Comparison of ENCODE assay signal across 22 cellular contexts in genomic region chr1:147634645-147635044, GRCh38.
"Had no signal": no experiment of that assay in that cellular context is flagged by ENCODE, and none has a peak within 500 bp of the region (broad histone marks: within the 10 kb centered on the region; RNA-seq: fewer than 3 reads in every experiment).

No MANE protein-coding gene starts in this region.

- H3K9me3 Mint-ChIP-seq: naive thymus-derived CD8-positive, alpha-beta T cell; stimulated activated memory B cell treated with anti-CD40 and anti-IgM and Interleukin-4, amounts not matched to agents 10 μg/mL and 1 μg/mL and 100 μg/mL, for 72 hours; stimulated activated naive CD8-positive, alpha-beta T cell treated with anti-CD3 and anti-CD28 coated beads, Interleukin-15, Interleukin-2, amounts not matched to agents 100 ng/mL and 50 ng/mL, for 24 hours had no signal

- H3K9me3 ChIP-seq: mucosa of descending colon, ovary, psoas muscle, right lobe of liver, testis, tibial nerve had no signal

- H3K27me3 ChIP-seq: dorsolateral prefrontal cortex, hepatocyte, ovary, right lobe of liver, testis, tibial nerve had no signal

- H3K4me1 Mint-ChIP-seq: stimulated activated memory B cell treated with anti-CD40 and anti-IgM and Interleukin-4, amounts not matched to agents 10 μg/mL and 1 μg/mL and 100 μg/mL, for 72 hours had no signal

- H3K4me3 Mint-ChIP-seq: naive thymus-derived CD8-positive, alpha-beta T cell; stimulated activated memory B cell treated with anti-CD40 and anti-IgM and Interleukin-4, amounts not matched to agents 10 μg/mL and 1 μg/mL and 100 μg/mL, for 72 hours; stimulated activated naive CD8-positive, alpha-beta T cell treated with anti-CD3 and anti-CD28 coated beads, Interleukin-15, Interleukin-2, amounts not matched to agents 100 ng/mL and 50 ng/mL, for 24 hours had no signal

- H3K27ac Mint-ChIP-seq: naive thymus-derived CD8-positive, alpha-beta T cell; stimulated activated memory B cell treated with anti-CD40 and anti-IgM and Interleukin-4, amounts not matched to agents 10 μg/mL and 1 μg/mL and 100 μg/mL, for 72 hours; stimulated activated naive CD8-positive, alpha-beta T cell treated with anti-CD3 and anti-CD28 coated beads, Interleukin-15, Interleukin-2, amounts not matched to agents 100 ng/mL and 50 ng/mL, for 24 hours had no signal

- H3K36me3 ChIP-seq: ovary, right lobe of liver had no signal

- DNase-seq: dorsolateral prefrontal cortex; effector CD8-positive, alpha-beta T cell; foreskin melanocyte; head of caudate nucleus; kidney; left colon; mammary epithelial cell; mucosa of descending colon; naive thymus-derived CD8-positive, alpha-beta T cell; ovary; psoas muscle; retina; stimulated activated CD4-positive, alpha-beta T cell treated with anti-CD3 and anti-CD28 coated beads, Interleukin-15, amount 100 ng/mL, for 24 hours; stimulated activated CD4-positive, alpha-beta T cell treated with anti-CD3 and anti-CD28 coated beads, Interleukin-1b, Interleukin-23, amount 100 ng/mL, for 48 hours; stimulated activated CD4-positive, alpha-beta T cell treated with anti-CD3 and anti-CD28 coated beads, Interleukin-4, amount 100 ng/mL, for 24 hours; testis had no signal

- ATAC-seq: left colon; mucosa of descending colon; naive thymus-derived CD8-positive, alpha-beta T cell; psoas muscle; stimulated activated memory B cell treated with anti-CD40 and anti-IgM and Interleukin-4, amounts not matched to agents 10 μg/mL and 1 μg/mL and 100 μg/mL, for 72 hours had no signal

- H3K27ac ChIP-seq: coronary artery, dorsolateral prefrontal cortex, hepatocyte, ovary, psoas muscle, right lobe of liver, testis, tibial nerve had no signal

- H3K27me3 Mint-ChIP-seq: naive thymus-derived CD8-positive, alpha-beta T cell; stimulated activated memory B cell treated with anti-CD40 and anti-IgM and Interleukin-4, amounts not matched to agents 10 μg/mL and 1 μg/mL and 100 μg/mL, for 72 hours; stimulated activated naive CD8-positive, alpha-beta T cell treated with anti-CD3 and anti-CD28 coated beads, Interleukin-15, Interleukin-2, amounts not matched to agents 100 ng/mL and 50 ng/mL, for 24 hours had no signal

- H3K4me3 ChIP-seq: coronary artery, dorsolateral prefrontal cortex, hepatocyte, mucosa of descending colon, ovary, psoas muscle, right lobe of liver, testis, tibial nerve had no signal

- H3K4me1 ChIP-seq: testis, tibial nerve had no signal
